In the genomic region with DNA sequence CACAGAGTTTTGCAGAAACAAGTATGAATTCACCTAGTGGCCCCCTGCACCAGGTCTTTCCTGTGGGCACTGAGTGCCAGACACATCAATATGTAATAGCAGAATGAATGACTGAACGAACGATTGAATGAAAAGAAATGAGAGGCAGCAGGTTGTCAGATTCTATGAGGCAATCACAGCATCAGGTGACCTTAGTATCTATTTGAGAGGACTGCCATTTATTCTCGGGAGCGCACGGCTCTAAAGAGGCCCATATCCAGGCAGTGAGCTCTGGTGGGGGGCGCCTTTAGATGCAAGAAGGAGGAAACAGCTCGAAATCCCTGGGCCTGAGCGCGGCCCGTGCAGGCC, we compare ENCODE assay signal across 8 cellular contexts.
DNase-seq lines count a peak whose midpoint lies in the region; TF ChIP-seq lines count a peak whose summit lies in the region.

No MANE protein-coding gene starts in this region.

- no peak for DNase-seq in activated naive CD4-positive, alpha-beta T cell treated with anti-CD3 and anti-CD28 coated beads, Interleukin-2, amount 10 ng/mL, durations not matched to agents 7 days and 5 days
- no peak for DNase-seq in activated naive CD4-positive, alpha-beta T cell treated with Interleukin-2 at 50 U/mL for 16 hours
- DNase-seq in NCI-H2196 (lab: John Stamatoyannopoulos, UW; ENCODE audit: unreplicated experiment), result peak; percentile 4
- no peak for DNase-seq in effector memory CD4-positive, alpha-beta T cell
- DNase-seq in nephron progenitor cell, result no peak
- DNase-seq in GM19240 (ENCODE audit: insufficient read length, low spot score), result no peak
- DNase-seq in activated CD4-positive, CD25-positive, alpha-beta regulatory T cell (lab: John Stamatoyannopoulos, UW), result no peak
- no peak for DNase-seq in effector CD8-positive, alpha-beta T cell (lab: John Stamatoyannopoulos, UW)

- H3K36me3 ChIP-seq in effector memory CD4-positive, alpha-beta T cell (ENCODE audit: control insufficient read depth, insufficient read depth, low read length), result no peaks in the 10 kb centered on the region

- H3K9me3 ChIP-seq in effector memory CD4-positive, alpha-beta T cell (ENCODE audit: control insufficient read depth, low read length), result no peaks in the 10 kb centered on the region

- H3K4me3 Mint-ChIP-seq in activated naive CD4-positive, alpha-beta T cell treated with anti-CD3 and anti-CD28 coated beads, Interleukin-2, amount 10 ng/mL, durations not matched to agents 7 days and 5 days, result peak overlapping the region; percentile 78
- H3K4me3 Mint-ChIP-seq in nephron progenitor cell, result peak overlapping the region; percentile 86

- H3K27ac Mint-ChIP-seq in activated naive CD4-positive, alpha-beta T cell treated with anti-CD3 and anti-CD28 coated beads, Interleukin-2, amount 10 ng/mL, durations not matched to agents 7 days and 5 days, result no peak overlapping the region
- H3K27ac Mint-ChIP-seq in nephron progenitor cell, result no peak overlapping the region

- CTCF ChIA-PET in activated naive CD4-positive, alpha-beta T cell treated with anti-CD3 and anti-CD28 coated beads, Interleukin-2, amount 10 ng/mL, durations not matched to agents 7 days and 5 days (lab: Charles Lee), result interaction anchor here (1.4 to 1.8 kb wide), 3 partner anchors 8 to 41 kb away, joined by 3 to 5 read pairs (median 4); no protein-coding TSS in a partner anchor

- peaks cover 69% of the 10 kb centered on the region for H3K27me3 Mint-ChIP-seq in activated naive CD4-positive, alpha-beta T cell treated with anti-CD3 and anti-CD28 coated beads, Interleukin-2, amount 10 ng/mL, durations not matched to agents 7 days and 5 days
- H3K27me3 Mint-ChIP-seq in nephron progenitor cell (ENCODE audit: low read depth, poor library complexity), result peaks cover 35% of the 10 kb centered on the region

- H3K4me3 ChIP-seq in effector memory CD4-positive, alpha-beta T cell (ENCODE audit: insufficient read depth, low read depth, low read length, poor library complexity, severe bottlenecking), result peak overlapping the region; percentile 69

- peaks cover 12% of the 10 kb centered on the region for H3K4me1 Mint-ChIP-seq in activated naive CD4-positive, alpha-beta T cell treated with anti-CD3 and anti-CD28 coated beads, Interleukin-2, amount 10 ng/mL, durations not matched to agents 7 days and 5 days
- H3K4me1 Mint-ChIP-seq in nephron progenitor cell, result peaks cover 23% of the 10 kb centered on the region

- H3K27me3 ChIP-seq in effector memory CD4-positive, alpha-beta T cell (replicated peaks; ENCODE audit: control insufficient read depth, insufficient read depth, low read length, poor library complexity, severe bottlenecking), result no peaks in the 10 kb centered on the region

- H3K9me3 Mint-ChIP-seq in activated naive CD4-positive, alpha-beta T cell treated with anti-CD3 and anti-CD28 coated beads, Interleukin-2, amount 10 ng/mL, durations not matched to agents 7 days and 5 days, result no peaks in the 10 kb centered on the region
- no peaks in the 10 kb centered on the region for H3K9me3 Mint-ChIP-seq in nephron progenitor cell

- peaks cover 5% of the 10 kb centered on the region for H3K4me1 ChIP-seq in effector memory CD4-positive, alpha-beta T cell (ENCODE audit: control insufficient read depth, insufficient read depth, low read length, poor library complexity, severe bottlenecking)

- TF ChIP-seq CTCF in nephron progenitor cell (IDR thresholded peaks at IDR 0.05), result no peak

- H3K36me3 Mint-ChIP-seq in activated naive CD4-positive, alpha-beta T cell treated with anti-CD3 and anti-CD28 coated beads, Interleukin-2, amount 10 ng/mL, durations not matched to agents 7 days and 5 days, result no peaks in the 10 kb centered on the region
- peaks cover 18% of the 10 kb centered on the region for H3K36me3 Mint-ChIP-seq in nephron progenitor cell (ENCODE audit: low read depth)

- peak overlapping the region; percentile 22 for H3K27ac ChIP-seq in effector memory CD4-positive, alpha-beta T cell (ENCODE audit: insufficient read depth, low read length, poor library complexity, severe bottlenecking)
